26 cellular contexts compared by ENCODE assay signal in genomic region chr15:57735891-57736290, GRCh38.
DNase-seq lines count a peak whose midpoint lies in the region; ATAC-seq lines count a peak whose summit lies in the region.
"Had no signal": no experiment of that assay in that cellular context is flagged by ENCODE, and none has a peak within 500 bp of the region (broad histone marks: within the 10 kb centered on the region; RNA-seq: fewer than 3 reads in every experiment).

No MANE protein-coding gene starts in this region.

- DNase-seq in COLO829 (ENCODE audit: low spot score) (peak; percentile 45), medulla oblongata (ENCODE audit: extremely low spot score) (peak; percentile 88), putamen (ENCODE audit: low spot score) (peak; percentile 85), kidney glomerular epithelial cell (lab: John Stamatoyannopoulos, UW) (no peak), NCI-H2171 (lab: John Stamatoyannopoulos, UW) (no peak), GM03348 (ENCODE audit: low spot score) (no peak)
- DNase-seq: ACHN; BE2C; Calu3; CD8-positive, alpha-beta memory T cell; DMS153; Karpas-422; NCI-H1092; NCI-H1417 treated with DMSO at 0.1 percent for 48 hours; NCI-H187; NCI-H2081 treated with DMSO at 0.1 percent for 48 hours; NCI-H524 treated with DMSO at 0.1 percent for 48 hours; NCI-H82; NK-92 treated with Interleukin-12 subunit alpha and Interleukin-12 subunit beta, amount 100 ng/mL, for 24 hours; PC-9; Right ventricle myocardium superior had no signal

- H3K27ac ChIP-seq in cingulate gyrus (ENCODE audit: low read depth, low read length) = peak overlapping the region; percentile 82
- H3K27ac ChIP-seq: 22Rv1, PC-9, SJSA1 had no signal

- ATAC-seq in HG03521 (IDR thresholded peaks at IDR 0.05; ENCODE audit: unreplicated experiment) = no peak
- ATAC-seq: HCT116 had no signal

Comparison
In these comparisons a context has a peak if more than half of its experiments do, and no peak if none do; other contexts are left out.
1. DNase-seq: peak in COLO829 (single experiment), medulla oblongata (single experiment) and putamen (single experiment); none in kidney glomerular epithelial cell (single experiment), NCI-H2171 (single experiment) and GM03348 (single experiment).